ENCODE assay signal across 1 cellular context in the genomic region with DNA sequence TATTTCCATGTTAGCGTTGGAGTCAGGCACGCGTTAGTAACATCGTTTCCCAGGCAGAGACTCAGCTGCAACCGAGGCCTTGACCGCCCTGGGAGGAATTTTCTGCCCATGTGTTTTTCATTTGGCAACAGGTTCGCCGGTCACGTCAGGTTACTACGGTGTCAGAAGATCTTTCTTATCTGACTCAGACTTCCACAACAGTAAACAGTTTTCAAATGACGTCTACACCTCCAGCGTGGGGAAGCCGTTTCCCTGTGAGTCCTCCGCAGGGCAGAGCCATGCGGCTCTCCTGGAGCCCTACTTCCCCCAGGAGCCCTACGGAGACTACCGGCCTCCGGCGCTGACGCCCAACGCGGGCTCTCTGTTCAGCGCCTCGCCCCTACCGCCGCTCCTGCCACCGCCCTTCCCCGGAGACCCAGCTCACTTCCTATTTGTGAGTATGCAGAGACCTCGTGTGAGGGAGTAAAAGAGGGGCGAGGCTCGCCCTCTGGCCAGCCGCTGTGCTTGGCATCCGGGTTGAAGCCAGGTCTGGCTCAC.
TF ChIP-seq lines count a peak whose summit lies in the region.

No MANE protein-coding gene starts in this region.

TF ChIP-seq in K562, 482 proteins besides CTCF, POLR2A, EP300 and RAD21:
- no peak for TF ChIP-seq SUPT5H (IDR thresholded peaks at IDR 0.05)
- no peak for TF ChIP-seq TAF1 (IDR thresholded peaks at IDR 0.05; ENCODE audit: control insufficient read depth, extremely low read depth, insufficient read depth, low read length, severe bottlenecking)
- TF ChIP-seq EGR1 (conservative IDR thresholded peaks at IDR 0.05), result no peak
- no peak for TF ChIP-seq HMG20A (CRISPR knock-in tag; conservative IDR thresholded peaks at IDR 0.05)
- no peak for TF ChIP-seq POLR2H (tag; IDR thresholded peaks at IDR 0.05; ENCODE audit: low read depth)
- TF ChIP-seq NR2C1 (IDR thresholded peaks at IDR 0.05), result no peak
- no peak for TF ChIP-seq NR2C1 (tag; IDR thresholded peaks at IDR 0.05)
- TF ChIP-seq ZBTB1 (CRISPR knock-in tag; IDR thresholded peaks at IDR 0.05; ENCODE audit: borderline replicate concordance, low read depth), result no peak
